In genomic region chr17:36977066-36977465, GRCh38 we compare ENCODE assay signal across 27 cellular contexts. TPM values are rescaled to one million over a fixed set of nuclear protein-coding genes. Genes with fewer than 3 reads are reported as not detected.
"Had no signal": no experiment of that assay in that cellular context is flagged by ENCODE, and none has a peak within 500 bp of the region (broad histone marks: within the 10 kb centered on the region; RNA-seq: fewer than 3 reads in every experiment).

No MANE protein-coding gene starts in this region.

- H3K27ac ChIP-seq: adrenal gland, body of pancreas, breast epithelium, Peyer's patch, SJCRH30, SK-N-MC, WERI-Rb-1 had no signal

- H3K27me3 ChIP-seq: adrenal gland, body of pancreas, breast epithelium, Peyer's patch, SJCRH30 had no signal

- H3K36me3 ChIP-seq: adrenal gland, breast epithelium, Peyer's patch, SJCRH30, WERI-Rb-1 had no signal

- H3K4me1 ChIP-seq: Peyer's patch had no signal

- DNase-seq: activated CD4-positive, alpha-beta T cell treated with anti-CD3 and anti-CD28 coated beads, Interleukin-2, amount 10 ng/mL, durations not matched to agents 24 days and 14 days; activated CD4-positive, alpha-beta T cell treated with anti-CD3 and anti-CD28 coated beads, Interleukin-2, amount 50 U/mL, for 4 hours; activated CD8-positive, alpha-beta T cell treated with anti-CD3 and anti-CD28 coated beads for 36 hours; activated gamma-delta T cell treated with Interleukin-2 at 50 U/mL for 16 hours; activated naive CD4-positive, alpha-beta T cell treated with anti-CD3 and anti-CD28 coated beads, Interleukin-2, amount 10 ng/mL, durations not matched to agents 7 days and 5 days; activated naive CD8-positive, alpha-beta T cell treated with anti-CD3 and anti-CD28 coated beads, Interleukin-2, amount 10 ng/mL, durations not matched to agents 7 days and 5 days; activated T-cell treated with anti-CD3 and anti-CD28 coated beads, Interleukin-2, amount 50 U/mL, for 24 hours; adrenal gland; body of pancreas; Kasumi-1; KG1; NCI-H1105; NCI-H1417 treated with DMSO at 0.1 percent for 48 hours; NCI-H187 treated with DMSO at 0.1 percent for 48 hours; NCI-H2081; NCI-H345; NCI-H524 treated with DMSO at 0.1 percent for 48 hours; Peyer's patch; Right ventricle myocardium superior; RPMI8226; SJCRH30; T1000; WERI-Rb-1 had no signal

- H3K27me3 Mint-ChIP-seq: activated CD4-positive, alpha-beta T cell treated with anti-CD3 and anti-CD28 coated beads, Interleukin-2, amount 10 ng/mL, durations not matched to agents 24 days and 14 days; activated CD8-positive, alpha-beta T cell treated with anti-CD3 and anti-CD28 coated beads for 36 hours; activated naive CD4-positive, alpha-beta T cell treated with anti-CD3 and anti-CD28 coated beads, Interleukin-2, amount 10 ng/mL, durations not matched to agents 7 days and 5 days; activated naive CD8-positive, alpha-beta T cell treated with anti-CD3 and anti-CD28 coated beads, Interleukin-2, amount 10 ng/mL, durations not matched to agents 7 days and 5 days; activated T-cell treated with anti-CD3 and anti-CD28 coated beads, Interleukin-2, amount 50 U/mL, for 24 hours had no signal

- H3K27ac Mint-ChIP-seq: activated CD4-positive, alpha-beta T cell treated with anti-CD3 and anti-CD28 coated beads, Interleukin-2, amount 10 ng/mL, durations not matched to agents 24 days and 14 days; activated CD8-positive, alpha-beta T cell treated with anti-CD3 and anti-CD28 coated beads for 36 hours; activated naive CD4-positive, alpha-beta T cell treated with anti-CD3 and anti-CD28 coated beads, Interleukin-2, amount 10 ng/mL, durations not matched to agents 7 days and 5 days; activated naive CD8-positive, alpha-beta T cell treated with anti-CD3 and anti-CD28 coated beads, Interleukin-2, amount 10 ng/mL, durations not matched to agents 7 days and 5 days; activated T-cell treated with anti-CD3 and anti-CD28 coated beads, Interleukin-2, amount 50 U/mL, for 24 hours; activated T-helper 1 cell treated with anti-CD3 and anti-CD28 coated beads, Interleukin-12 subunit alpha, Interleukin-12 subunit beta, Interleukin-2, Interleukin-4 antibody, amounts not matched to agents 30 ng/mL and 10 ng/mL and 1 ng/mL, durations not matched to agents 14 hours and 24 hours and 36 hours had no signal

- H3K4me3 Mint-ChIP-seq: activated CD4-positive, alpha-beta T cell treated with anti-CD3 and anti-CD28 coated beads, Interleukin-2, amount 10 ng/mL, durations not matched to agents 24 days and 14 days; activated CD8-positive, alpha-beta T cell treated with anti-CD3 and anti-CD28 coated beads for 36 hours; activated naive CD4-positive, alpha-beta T cell treated with anti-CD3 and anti-CD28 coated beads, Interleukin-2, amount 10 ng/mL, durations not matched to agents 7 days and 5 days; activated naive CD8-positive, alpha-beta T cell treated with anti-CD3 and anti-CD28 coated beads, Interleukin-2, amount 10 ng/mL, durations not matched to agents 7 days and 5 days; activated T-cell treated with anti-CD3 and anti-CD28 coated beads, Interleukin-2, amount 50 U/mL, for 24 hours; activated T-helper 1 cell treated with anti-CD3 and anti-CD28 coated beads, Interleukin-12 subunit alpha, Interleukin-12 subunit beta, Interleukin-2, Interleukin-4 antibody, amounts not matched to agents 30 ng/mL and 10 ng/mL and 1 ng/mL, durations not matched to agents 14 hours and 24 hours and 36 hours had no signal

- H3K4me3 ChIP-seq: adrenal gland, body of pancreas, breast epithelium, Peyer's patch, SJCRH30, SK-N-MC had no signal

- H3K4me1 Mint-ChIP-seq: activated naive CD4-positive, alpha-beta T cell treated with anti-CD3 and anti-CD28 coated beads, Interleukin-2, amount 10 ng/mL, durations not matched to agents 7 days and 5 days had no signal

- H3K9me3 ChIP-seq: adrenal gland, body of pancreas, breast epithelium, Peyer's patch, SJCRH30 had no signal

- H3K9me3 Mint-ChIP-seq: activated CD4-positive, alpha-beta T cell treated with anti-CD3 and anti-CD28 coated beads, Interleukin-2, amount 10 ng/mL, durations not matched to agents 24 days and 14 days; activated CD8-positive, alpha-beta T cell treated with anti-CD3 and anti-CD28 coated beads for 36 hours; activated naive CD4-positive, alpha-beta T cell treated with anti-CD3 and anti-CD28 coated beads, Interleukin-2, amount 10 ng/mL, durations not matched to agents 7 days and 5 days; activated naive CD8-positive, alpha-beta T cell treated with anti-CD3 and anti-CD28 coated beads, Interleukin-2, amount 10 ng/mL, durations not matched to agents 7 days and 5 days; activated T-cell treated with anti-CD3 and anti-CD28 coated beads, Interleukin-2, amount 50 U/mL, for 24 hours; activated T-helper 1 cell treated with anti-CD3 and anti-CD28 coated beads, Interleukin-12 subunit alpha, Interleukin-12 subunit beta, Interleukin-2, Interleukin-4 antibody, amounts not matched to agents 30 ng/mL and 10 ng/mL and 1 ng/mL, durations not matched to agents 14 hours and 24 hours and 36 hours had no signal

RNA-seq across cellular contexts. Expression of gene LHX1, which starts 39.8 kb away (rescaled TPM):
- total RNA-seq: activated CD8-positive, alpha-beta T cell treated with anti-CD3 and anti-CD28 coated beads for 36 hours; activated naive CD8-positive, alpha-beta T cell treated with anti-CD3 and anti-CD28 coated beads, Interleukin-2, amount 10 ng/mL, durations not matched to agents 7 days and 5 days; adrenal gland; body of pancreas; breast epithelium; cardiac septum; Peyer's patch; Right ventricle myocardium superior had no signal
- polyA plus RNA-seq: adrenal gland had no signal
